24 cellular contexts compared by ENCODE assay signal in genomic region chr16:5508371-5508770, GRCh38.
DNase-seq lines count a peak whose midpoint lies in the region; ATAC-seq, FAIRE-seq and TF ChIP-seq lines count a peak whose summit lies in the region.
"Had no signal": no experiment of that assay in that cellular context is flagged by ENCODE, and none has a peak within 500 bp of the region (broad histone marks: within the 10 kb centered on the region; RNA-seq: fewer than 3 reads in every experiment).

No MANE protein-coding gene starts in this region.

- no peaks in the 10 kb centered on the region for H3K27me3 ChIP-seq in right cardiac atrium (ENCODE audit: control insufficient read depth, insufficient read depth)
- H3K27me3 ChIP-seq in H1 (replicated peaks in 1 of 4; ENCODE audit: control insufficient read depth in 3 of 4, extremely low read depth in 1 of 4, insufficient read depth in 3 of 4, low read length in 3 of 4): no peaks in the 10 kb centered on the region
- H3K27me3 ChIP-seq: BE2C; BLaER1 treated with 17β-estradiol and CSF1 and Interleukin-3, amounts not matched to agents 10 nM and 100 nM had no signal

- H3K4me3 ChIP-seq in right cardiac atrium (ENCODE audit: low read length) (no peak overlapping the region), H1 (ENCODE audit: extremely low read depth in 1 of 4, insufficient read depth in 2 of 4, low read depth in 3 of 4, low read length in 4 of 4) (no peak overlapping the region)
- H3K4me3 ChIP-seq: A549; BLaER1 treated with 17β-estradiol and CSF1 and Interleukin-3, amounts not matched to agents 10 nM and 100 nM; GM23338; HAP-1 had no signal

- H3K23ac ChIP-seq in H1 (ENCODE audit: insufficient read length): no peak overlapping the region

- H3K79me1 ChIP-seq in H1 (ENCODE audit: low read depth, low read length): no peaks in the 10 kb centered on the region

- H4K8ac ChIP-seq in H1 (ENCODE audit: extremely low read depth, insufficient read depth, low read length): no peak overlapping the region

- no peak overlapping the region for H3K56ac ChIP-seq in H1 (replicated peaks; ENCODE audit: insufficient read length, low read depth, low read length)

- TF ChIP-seq RAD21 in H1 (IDR thresholded peaks at IDR 0.05 in 1 of 2, conservative IDR thresholded peaks at IDR 0.05 in 1 of 2; ENCODE audit: low read depth in 2 of 2, low read length in 2 of 2): no peak

- no peak overlapping the region for H3K14ac ChIP-seq in H1 (ENCODE audit: insufficient read length)

- POLR2A ChIA-PET in H1 (lab: Charles Lee; ENCODE audit: partially characterized antibody): no interaction called here

- no peak for TF ChIP-seq EP300 in H1 (IDR thresholded peaks at IDR 0.05; ENCODE audit: borderline replicate concordance in 1 of 2, low read depth in 2 of 2, low read length in 2 of 2)

- H3K79me2 ChIP-seq in H1 (ENCODE audit: control insufficient read depth in 1 of 2, insufficient read depth in 2 of 2, low read length in 2 of 2): no peaks in the 10 kb centered on the region

- H2AFZ ChIP-seq in H1 (ENCODE audit: low read length): no peak overlapping the region
- H2AFZ ChIP-seq: GM23338 had no signal

- intact Hi-C loops in cardiac septum (cut with DNase I) (loop anchor here (10.0 kb wide), 1 partner anchor 96 kb away; no protein-coding TSS in a partner anchor), right cardiac atrium (cut with DNase I) (no loop called here)

- H2AK5ac ChIP-seq in H1 (ENCODE audit: low read depth, low read length): no peak overlapping the region

- 78% methylated on average over 6 of the region's 6 CpGs for WGBS in right cardiac atrium
- WGBS in H1 (ENCODE audit: extremely low coverage in 1 of 2, insufficient coverage in 1 of 2, insufficient read length in 1 of 2, insufficient replicate concordance in 2 of 2, low coverage in 1 of 2, low lambda C conversion rate in 2 of 2, missing lambda C conversion rate in 1 of 2), 2 experiments: 97% methylated on average over 6 of the region's 6 CpGs; no CpG with 5 or more reads in 1 of the 2 experiments

- no peak overlapping the region for H2BK15ac ChIP-seq in H1 (ENCODE audit: low read length)

- no peak overlapping the region for H3K18ac ChIP-seq in H1 (ENCODE audit: extremely low read depth, low read length)

- H4K20me1 ChIP-seq in H1 (replicated peaks in 1 of 2; ENCODE audit: control insufficient read depth in 1 of 2, insufficient read depth in 2 of 2, low read length in 2 of 2): no peaks in the 10 kb centered on the region
- H4K20me1 ChIP-seq: BLaER1 treated with 17β-estradiol and CSF1 and Interleukin-3, amounts not matched to agents 10 nM and 100 nM had no signal

- H3K23me2 ChIP-seq in H1 (ENCODE audit: low read depth, low read length): no peaks in the 10 kb centered on the region; the same call in 1 of the 2 replicates

- H3K4me2 ChIP-seq in H1 (ENCODE audit: insufficient read depth in 1 of 2, low read depth in 2 of 2, low read length in 2 of 2): no peak overlapping the region
- H3K4me2 ChIP-seq: A549; BLaER1 treated with 17β-estradiol and CSF1 and Interleukin-3, amounts not matched to agents 10 nM and 100 nM; GM23338 had no signal

- no peak overlapping the region for H4K91ac ChIP-seq in H1 (replicated peaks; ENCODE audit: insufficient read length, low read length)

- H2BK20ac ChIP-seq in H1 (ENCODE audit: low read length): no peak overlapping the region

- H2BK5ac ChIP-seq in H1 (ENCODE audit: low read depth, low read length): no peak overlapping the region

- no peak overlapping the region for H2BK120ac ChIP-seq in H1 (replicated peaks; ENCODE audit: low read depth, low read length)

- H3K27ac ChIP-seq in right cardiac atrium (ENCODE audit: low read length): no peak overlapping the region
- no peak overlapping the region for H3K27ac ChIP-seq in H1 (ENCODE audit: low read depth, low read length)
- H3K27ac ChIP-seq: A549; BLaER1 treated with 17β-estradiol and CSF1 and Interleukin-3, amounts not matched to agents 10 nM and 100 nM had no signal

- no peak overlapping the region for H4K5ac ChIP-seq in H1 (ENCODE audit: insufficient read length, low read depth, low read length)

- H3K36me3 ChIP-seq in H1 (ENCODE audit: control insufficient read depth in 2 of 4, insufficient read depth in 4 of 4, low read length in 3 of 4): no peaks in the 10 kb centered on the region
- H3K36me3 ChIP-seq: BE2C; BLaER1 treated with 17β-estradiol and CSF1 and Interleukin-3, amounts not matched to agents 10 nM and 100 nM; HAP-1 had no signal

- FAIRE-seq in H1 (lab: Jason Lieb, UNC): no peak
- peak; percentile 62 for FAIRE-seq in urothelium cell line (lab: Jason Lieb, UNC)
- FAIRE-seq: A549, D721Med, GM12891, GM18507, H54 had no signal

- no peak overlapping the region for H2BK12ac ChIP-seq in H1 (ENCODE audit: low read depth, low read length)

- CTCF ChIA-PET in H1 (lab: Charles Lee; ENCODE audit: partially characterized antibody): interaction anchor here (0.6 to 8.3 kb wide), 5 partner anchors 46 to 116 kb away, joined by 3 to 108 read pairs (median 4); no protein-coding TSS in a partner anchor

- H3K4me1 ChIP-seq in right cardiac atrium (ENCODE audit: control insufficient read depth, insufficient read depth, low read length) (no peaks in the 10 kb centered on the region), H1 (replicated peaks in 1 of 4; ENCODE audit: control insufficient read depth in 3 of 4, insufficient read depth in 4 of 4, low read length in 3 of 4) (peaks cover 0 to 5% (median 3%) of the 10 kb centered on the region in 4 experiments; a peak in 3 of 7 replicates)
- H3K4me1 ChIP-seq: A549; BLaER1 treated with 17β-estradiol and CSF1 and Interleukin-3, amounts not matched to agents 10 nM and 100 nM; HAP-1 had no signal

- H3K4ac ChIP-seq in H1 (replicated peaks; ENCODE audit: insufficient read length, low read depth, low read length): no peak overlapping the region

- ATAC-seq in right cardiac atrium (no peak), HG03439 (IDR thresholded peaks at IDR 0.05; ENCODE audit: unreplicated experiment) (no peak)
- ATAC-seq: A549, GM23338 had no signal

- DNase-seq in cardiac septum (ENCODE audit: low spot score) (peak; percentile 54), right cardiac atrium (no peak), H1 (ENCODE audit: low read depth in 1 of 2, low spot score in 2 of 2) (no peak), urothelium cell line (ENCODE audit: low spot score) (no peak), activated T-cell treated with anti-CD3 and anti-CD28 coated beads for 4 hours (no peak)
- DNase-seq: 8988T; ACHN; AML-193; BE2C; CD4-positive, alpha-beta T cell; CD8-positive, alpha-beta memory T cell; DMS 273 treated with DMSO at 0.1 percent for 48 hours; DMS79; EL; GDM1 had no signal

- TF ChIP-seq CTCF in H1 (IDR thresholded peaks at IDR 0.05; ENCODE audit: control extremely low read depth in 1 of 3, insufficient read depth in 1 of 3, low read depth in 1 of 3, low read length in 3 of 3): no peak

- no peaks in the 10 kb centered on the region for H3K9me3 ChIP-seq in right cardiac atrium (ENCODE audit: control insufficient read depth, low read length)
- H3K9me3 ChIP-seq in H1 (ENCODE audit: insufficient read depth in 2 of 2, low read depth in 1 of 2, low read length in 1 of 2): no peaks in the 10 kb centered on the region
- H3K9me3 ChIP-seq: A549; BE2C; BLaER1 treated with 17β-estradiol and CSF1 and Interleukin-3, amounts not matched to agents 10 nM and 100 nM; HAP-1 had no signal

- TF ChIP-seq POLR2A in H1 (IDR thresholded peaks at IDR 0.05; ENCODE audit: control extremely low read depth in 1 of 2, low read depth in 2 of 2, low read length in 2 of 2): no peak

- H3K9ac ChIP-seq in H1 (replicated peaks in 1 of 4; ENCODE audit: extremely low read depth in 1 of 4, low read depth in 3 of 4, low read length in 3 of 4): no peak overlapping the region
- H3K9ac ChIP-seq: BLaER1 treated with 17β-estradiol and CSF1 and Interleukin-3, amounts not matched to agents 10 nM and 100 nM had no signal

TF ChIP-seq in H1, 55 proteins besides CTCF, POLR2A, EP300 and RAD21:
- peak; percentile 33; the same call in 1 of the 2 replicates for TF ChIP-seq YY1 (IDR thresholded peaks at IDR 0.05; ENCODE audit: low read depth, low read length)
- no peak for TF ChIP-seq JUND (IDR thresholded peaks at IDR 0.05; ENCODE audit: low read length)
- no peak for TF ChIP-seq MAFK (IDR thresholded peaks at IDR 0.05; ENCODE audit: low read depth, low read length)
- TF ChIP-seq CBX8 (IDR thresholded peaks at IDR 0.05; ENCODE audit: borderline replicate concordance, low read depth, low read length): no peak
- TF ChIP-seq RFX5 (IDR thresholded peaks at IDR 0.05; ENCODE audit: borderline replicate concordance, low read depth, low read length): no peak
TF ChIP-seq in H1: peak in this region for 1.
